ENCODE assay signal across 8 cellular contexts in the genomic region with DNA sequence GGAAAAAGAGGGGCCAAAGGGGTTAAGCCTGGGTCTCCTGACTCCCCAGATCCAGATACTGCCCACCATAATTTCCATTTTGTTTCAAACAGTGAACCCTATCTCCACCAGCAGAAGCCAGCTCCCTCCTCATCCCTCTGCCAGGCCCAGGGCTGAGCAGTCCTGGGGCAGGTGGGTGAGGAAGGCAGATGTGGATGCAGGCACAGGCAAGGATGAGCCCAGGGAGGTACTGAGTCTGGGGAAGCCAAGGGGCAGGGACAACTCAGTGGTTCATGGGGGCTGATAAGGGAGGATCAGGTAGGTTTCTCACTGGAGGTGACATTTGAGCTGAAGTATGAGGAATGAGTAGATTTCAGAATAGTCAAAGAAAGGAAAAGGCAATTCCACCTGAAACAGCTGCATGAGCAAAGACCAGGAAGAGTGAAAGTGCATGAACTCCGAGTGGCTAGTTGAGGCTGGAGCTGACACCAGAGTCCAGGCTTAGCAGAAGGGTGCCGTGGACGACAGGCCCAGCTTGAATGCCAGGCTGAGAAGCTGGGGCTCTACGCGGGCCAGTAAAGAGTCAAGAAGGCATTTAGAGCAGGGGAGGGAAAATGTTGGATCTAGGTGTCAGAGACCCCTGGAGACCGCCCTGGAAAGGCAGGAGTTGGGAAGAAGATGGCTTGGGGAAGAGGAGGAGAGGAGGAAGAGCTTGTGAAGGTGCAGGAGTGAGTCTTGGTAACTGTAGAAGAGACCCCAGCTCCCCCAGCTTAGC. TPM values are rescaled to one million over a fixed set of nuclear protein-coding genes. Genes with fewer than 3 reads are reported as not detected.
DNase-seq lines count a peak whose midpoint lies in the region; ATAC-seq and TF ChIP-seq lines count a peak whose summit lies in the region.

No MANE protein-coding gene starts in this region.

- H3K27me3 ChIP-seq in BE2C (no peaks in the 10 kb centered on the region), HUES64 (ENCODE audit: insufficient read depth, low read length) (no peaks in the 10 kb centered on the region)
- H3K27me3 ChIP-seq in naive thymus-derived CD4-positive, alpha-beta T cell (ENCODE audit: control insufficient read depth in 2 of 2, insufficient read depth in 2 of 2, low read length in 2 of 2), result no peaks in the 10 kb centered on the region

- H3K36me3 ChIP-seq in BE2C (peaks cover 15% of the 10 kb centered on the region), HUES64 (ENCODE audit: insufficient read depth, low read length) (peaks cover 7% of the 10 kb centered on the region)
- peaks cover 0 to 16% (median 0%) of the 10 kb centered on the region in 3 experiments for H3K36me3 ChIP-seq in naive thymus-derived CD4-positive, alpha-beta T cell (ENCODE audit: control insufficient read depth in 2 of 3, insufficient read depth in 3 of 3, low read length in 3 of 3)

- peak overlapping the region in 7 of 10 donors; percentile 89 to 93 (median 91) for H3K4me3 Mint-ChIP-seq in naive thymus-derived CD4-positive, alpha-beta T cell

- H3K9me3 Mint-ChIP-seq in naive thymus-derived CD4-positive, alpha-beta T cell, result peaks cover 0 to 1% (median 0%) of the 10 kb centered on the region in 11 donors

- peaks cover 32 to 60% (median 38%) of the 10 kb centered on the region in 7 donors for H3K4me1 Mint-ChIP-seq in naive thymus-derived CD4-positive, alpha-beta T cell

- H3K27me3 Mint-ChIP-seq in naive thymus-derived CD4-positive, alpha-beta T cell, result no peaks in the 10 kb centered on the region

- no peak overlapping the region for H3K9ac ChIP-seq in HUES64 (ENCODE audit: low read depth, low read length)

- peak overlapping the region; percentile 47; the same call in 1 of the 2 replicates for H3K27ac ChIP-seq in HUES64 (ENCODE audit: low read depth, low read length)
- H3K27ac ChIP-seq in naive thymus-derived CD4-positive, alpha-beta T cell (ENCODE audit: low read depth, low read length), result peak overlapping the region; percentile 88

- no peak for TF ChIP-seq CTCF in BE2C (IDR thresholded peaks at IDR 0.05; ENCODE audit: low read depth, low read length)
- TF ChIP-seq CTCF in choroid plexus epithelial cell (conservative IDR thresholded peaks at IDR 0.05; ENCODE audit: low read depth, low read length), result no peak

- peaks cover 0 to 9% (median 2%) of the 10 kb centered on the region in 5 donors for H3K36me3 Mint-ChIP-seq in naive thymus-derived CD4-positive, alpha-beta T cell

- POLR2A ChIA-PET in naive thymus-derived CD4-positive, alpha-beta T cell (lab: Charles Lee), result interaction anchor here (0.6 to 5.6 kb wide), 12 partner anchors 9 to 156 kb away, joined by 3 to 47 read pairs (median 4); a partner anchor contains a TSS

- WGBS in HUES64, result 38% methylated on average over 6 of the region's 6 CpGs

- intact Hi-C loops in naive thymus-derived CD4-positive, alpha-beta T cell (cut with micrococcal nuclease), result no loop called here

- H3K27ac Mint-ChIP-seq in naive thymus-derived CD4-positive, alpha-beta T cell, result peak overlapping the region in 8 of 9 donors; percentile 91 to 96 (median 94)

- ATAC-seq in naive thymus-derived CD4-positive, alpha-beta T cell, result no peak
- ATAC-seq in GM18519 (IDR thresholded peaks at IDR 0.05; ENCODE audit: low FRiP score, unreplicated experiment), result no peak

- H3K9me3 ChIP-seq in BE2C (no peaks in the 10 kb centered on the region), HUES64 (ENCODE audit: insufficient read depth, low read depth, low read length) (no peaks in the 10 kb centered on the region)
- no peaks in the 10 kb centered on the region for H3K9me3 ChIP-seq in naive thymus-derived CD4-positive, alpha-beta T cell (ENCODE audit: control insufficient read depth in 2 of 3, low read length in 3 of 3)

- no peak for DNase-seq in BE2C
- DNase-seq in choroid plexus epithelial cell (ENCODE audit: low read depth), result no peak
- DNase-seq in naive thymus-derived CD4-positive, alpha-beta T cell, result no peak
- DNase-seq in NCI-H2029 (lab: John Stamatoyannopoulos, UW), result no peak
- DNase-seq in SK-N-DZ (ENCODE audit: low spot score), result no peak
- DNase-seq in stimulated activated CD8-positive, alpha-beta memory T cell treated with anti-CD3 and anti-CD28 coated beads, Interleukin-4, amount 100 ng/mL, for 48 hours, result no peak

- CTCF ChIA-PET in naive thymus-derived CD4-positive, alpha-beta T cell (lab: Charles Lee), result interaction anchor here (1.1 to 3.2 kb wide), 15 partner anchors 9 to 177 kb away, joined by 3 to 25 read pairs (median 6); a partner anchor contains a TSS

- H3K4me1 ChIP-seq in BE2C (peaks cover 42% of the 10 kb centered on the region), HUES64 (ENCODE audit: insufficient read depth, low read length) (peaks cover 26% of the 10 kb centered on the region)
- H3K4me1 ChIP-seq in naive thymus-derived CD4-positive, alpha-beta T cell (ENCODE audit: control insufficient read depth in 2 of 2, insufficient read depth in 2 of 2, low read length in 2 of 2), result peaks cover 39 to 40% of the 10 kb centered on the region in 2 donors

- H3K4me3 ChIP-seq in BE2C (ENCODE audit: low read depth, low read length) (peak overlapping the region; percentile 79), HUES64 (ENCODE audit: low read length) (peak overlapping the region; percentile 77), choroid plexus epithelial cell (ENCODE audit: low read depth, low read length) (peak overlapping the region; percentile 79)
- peak overlapping the region; percentile 95 for H3K4me3 ChIP-seq in naive thymus-derived CD4-positive, alpha-beta T cell (ENCODE audit: low read length)

RNA-seq across cellular contexts. Expression of a gene that starts 10.3 kb away (rescaled TPM):
- 101 TPM for polyA plus RNA-seq in BE2C (2012; ENCODE audit: insufficient read depth, insufficient read length, low read depth)
- 34.2 TPM for polyA plus RNA-seq in HUES64 (2013, experiment 1 of 2)
- 30.1 TPM for polyA plus RNA-seq in HUES64 (2013, experiment 2 of 2)
- 100 to 1,000 TPM in 3 of 5 experiments, 10 to 100 TPM in 2; 90.4 to 134 (median 102) TPM for total RNA-seq in naive thymus-derived CD4-positive, alpha-beta T cell
- polyA plus RNA-seq in naive thymus-derived CD4-positive, alpha-beta T cell, result 1 to 10 TPM; 1.5 to 2.6 TPM
- polyA plus RNA-seq in SK-N-DZ (2014; cell fraction: cytosol; rRNA removed), result 14.2 and 17.4 TPM in 2 replicates
- 35.7 and 42.1 TPM in 2 replicates for polyA plus RNA-seq in SK-N-DZ (2014; cell fraction: nucleus; rRNA removed)

RNA-seq across cellular contexts. Expression of a gene that starts 22.6 kb away (rescaled TPM):
- 3.1 TPM for polyA plus RNA-seq in BE2C (2012; ENCODE audit: insufficient read depth, insufficient read length, low read depth)
- polyA plus RNA-seq in HUES64 (2013, experiment 1 of 2), result 4.8 TPM
- 3.9 TPM for polyA plus RNA-seq in HUES64 (2013, experiment 2 of 2)
- total RNA-seq in naive thymus-derived CD4-positive, alpha-beta T cell, result under 1 TPM in 4 of 5 experiments, not detected in 1; 0.32 to 0.68 (median 0.38) TPM
- under 1 TPM; 0.48 to 0.61 TPM for polyA plus RNA-seq in naive thymus-derived CD4-positive, alpha-beta T cell
- polyA plus RNA-seq in SK-N-DZ (2014; cell fraction: cytosol; rRNA removed), result 1.0 and 2.0 TPM in 2 replicates
- polyA plus RNA-seq in SK-N-DZ (2014; cell fraction: nucleus; rRNA removed), result 0.28 and 0.99 TPM in 2 replicates

RNA-seq across cellular contexts. Expression of a gene that starts 23.1 kb away (rescaled TPM):
- polyA plus RNA-seq in BE2C (2012; ENCODE audit: insufficient read depth, insufficient read length, low read depth), result 171 TPM
- 108 TPM for polyA plus RNA-seq in HUES64 (2013, experiment 1 of 2)
- polyA plus RNA-seq in HUES64 (2013, experiment 2 of 2), result 112 TPM
- 10 to 100 TPM; 11.7 to 36.9 (median 16.9) TPM for total RNA-seq in naive thymus-derived CD4-positive, alpha-beta T cell
- 10 to 100 TPM; 52.6 to 73.4 TPM for polyA plus RNA-seq in naive thymus-derived CD4-positive, alpha-beta T cell
- 242 and 265 TPM in 2 replicates for polyA plus RNA-seq in SK-N-DZ (2014; cell fraction: cytosol; rRNA removed)
- 203 and 228 TPM in 2 replicates for polyA plus RNA-seq in SK-N-DZ (2014; cell fraction: nucleus; rRNA removed)

RNA-seq across cellular contexts. Expression of a gene that starts 24.4 kb away (rescaled TPM):
- polyA plus RNA-seq in BE2C (2012; ENCODE audit: insufficient read depth, insufficient read length, low read depth), result 162 TPM
- polyA plus RNA-seq in HUES64 (2013, experiment 1 of 2), result 53.3 TPM
- 53.6 TPM for polyA plus RNA-seq in HUES64 (2013, experiment 2 of 2)
- 100 to 1,000 TPM in 1 of 5 experiments, 10 to 100 TPM in 4; 42.5 to 105 (median 51.8) TPM for total RNA-seq in naive thymus-derived CD4-positive, alpha-beta T cell
- polyA plus RNA-seq in naive thymus-derived CD4-positive, alpha-beta T cell, result 10 to 100 TPM in 1 of 2 donors, 1 to 10 TPM in 1; 2.8 to 10.8 TPM
- 30.2 and 33.4 TPM in 2 replicates for polyA plus RNA-seq in SK-N-DZ (2014; cell fraction: cytosol; rRNA removed)
- polyA plus RNA-seq in SK-N-DZ (2014; cell fraction: nucleus; rRNA removed), result 69.8 and 78.5 TPM in 2 replicates

RNA-seq across cellular contexts. Expression of a gene that starts 33.8 kb away (rescaled TPM):
- 184 TPM for polyA plus RNA-seq in BE2C (2012; ENCODE audit: insufficient read depth, insufficient read length, low read depth)
- polyA plus RNA-seq in HUES64 (2013, experiment 1 of 2), result 1.1 TPM
- polyA plus RNA-seq in HUES64 (2013, experiment 2 of 2), result 2.7 TPM
- not detected for total RNA-seq in naive thymus-derived CD4-positive, alpha-beta T cell
- not detected for polyA plus RNA-seq in naive thymus-derived CD4-positive, alpha-beta T cell
- 4.3 and 4.9 TPM in 2 replicates for polyA plus RNA-seq in SK-N-DZ (2014; cell fraction: cytosol; rRNA removed)
- 57.8 and 173 TPM in 2 replicates for polyA plus RNA-seq in SK-N-DZ (2014; cell fraction: nucleus; rRNA removed)
